In genomic region chrX:134683351-134683750, GRCh38 we compare ENCODE assay signal across 16 cellular contexts. TPM values are rescaled to one million over a fixed set of nuclear protein-coding genes. Genes with fewer than 3 reads are reported as not detected.
A peak's percentile ranks its signal among the peaks of the same experiment; 100 is the strongest.
DNase-seq lines count a peak whose midpoint lies in the region; ATAC-seq, FAIRE-seq and TF ChIP-seq lines count a peak whose summit lies in the region.
"Had no signal": no experiment of that assay in that cellular context is flagged by ENCODE, and none has a peak within 500 bp of the region (broad histone marks: within the 10 kb centered on the region; RNA-seq: fewer than 3 reads in every experiment).

No MANE protein-coding gene starts in this region.

- H3K4me1 ChIP-seq in astrocyte (ENCODE audit: insufficient read depth, low read length), result peaks cover 5% of the 10 kb centered on the region
- H3K4me1 ChIP-seq: BE2C had no signal

- no peak overlapping the region for H3K4me3 Mint-ChIP-seq in astrocyte (ENCODE audit: unreplicated experiment)
- no peak overlapping the region for H3K4me3 Mint-ChIP-seq in nephron
- no peak overlapping the region for H3K4me3 Mint-ChIP-seq in WTC11
- H3K4me3 Mint-ChIP-seq: CD4-positive, CD25-positive, alpha-beta regulatory T cell; CD8-positive, alpha-beta memory T cell had no signal

- no peak overlapping the region for H3K4me2 ChIP-seq in astrocyte (ENCODE audit: low read length)

- FAIRE-seq in astrocyte (lab: Jason Lieb, UNC), result peak; percentile 93
- FAIRE-seq: G401.6 had no signal

- no peaks in the 10 kb centered on the region for H3K79me2 ChIP-seq in astrocyte (ENCODE audit: insufficient read depth, low read length)

- ATAC-seq in WTC11, result no peak

- H3K9me3 Mint-ChIP-seq in astrocyte (ENCODE audit: unreplicated experiment) (no peaks in the 10 kb centered on the region), nephron (peaks cover 2% of the 10 kb centered on the region), WTC11 (no peaks in the 10 kb centered on the region)
- H3K9me3 Mint-ChIP-seq: CD8-positive, alpha-beta memory T cell had no signal

- CTCF ChIA-PET in WTC11 (lab: Charles Lee), result no interaction called here

- H4K20me1 ChIP-seq in astrocyte (ENCODE audit: insufficient read depth, low read length), result no peaks in the 10 kb centered on the region

- no peak overlapping the region for H3K9ac ChIP-seq in astrocyte (ENCODE audit: low read length)

- H3K27ac Mint-ChIP-seq in astrocyte (ENCODE audit: unreplicated experiment) (no peak overlapping the region), nephron (peak overlapping the region in 2 of 3 experiments; percentile 35 to 81), WTC11 (no peak overlapping the region)
- H3K27ac Mint-ChIP-seq: CD4-positive, CD25-positive, alpha-beta regulatory T cell; CD8-positive, alpha-beta memory T cell had no signal

- no peak overlapping the region for H2AFZ ChIP-seq in astrocyte (ENCODE audit: low read depth, low read length)

- H3K27ac ChIP-seq in astrocyte (ENCODE audit: low read depth, low read length), result no peak overlapping the region

- H3K36me3 Mint-ChIP-seq in astrocyte (ENCODE audit: low read depth, unreplicated experiment) (no peaks in the 10 kb centered on the region), nephron (ENCODE audit: low read depth) (no peaks in the 10 kb centered on the region), WTC11 (no peaks in the 10 kb centered on the region)
- H3K36me3 Mint-ChIP-seq: CD4-positive, CD25-positive, alpha-beta regulatory T cell; CD8-positive, alpha-beta memory T cell had no signal

- H3K36me3 ChIP-seq in astrocyte (ENCODE audit: insufficient read depth, low read length), result no peaks in the 10 kb centered on the region
- H3K36me3 ChIP-seq: BE2C had no signal

- no peak for TF ChIP-seq CTCF in astrocyte (IDR thresholded peaks at IDR 0.05; ENCODE audit: insufficient read depth, low read depth, low read length)
- TF ChIP-seq CTCF in nephron (IDR thresholded peaks at IDR 0.05; ENCODE audit: unreplicated experiment in 3 of 3), result no peak
- no peak for TF ChIP-seq CTCF in WTC11 (IDR thresholded peaks at IDR 0.05)

- no peaks in the 10 kb centered on the region for H3K27me3 ChIP-seq in astrocyte (ENCODE audit: insufficient read depth, low read length)
- H3K27me3 ChIP-seq: BE2C had no signal

- POLR2A ChIA-PET in WTC11 (lab: Charles Lee), result no interaction called here

- H3K9me3 ChIP-seq in astrocyte (ENCODE audit: insufficient read depth, low read depth, low read length), result no peaks in the 10 kb centered on the region
- H3K9me3 ChIP-seq: BE2C had no signal

- H3K4me1 Mint-ChIP-seq in astrocyte (ENCODE audit: low read depth, unreplicated experiment) (peaks cover 10% of the 10 kb centered on the region), nephron (peaks cover 51% of the 10 kb centered on the region), WTC11 (no peaks in the 10 kb centered on the region)
- H3K4me1 Mint-ChIP-seq: CD4-positive, CD25-positive, alpha-beta regulatory T cell; CD8-positive, alpha-beta memory T cell had no signal

- DNase-seq in SK-N-DZ (ENCODE audit: low spot score) (peak; percentile 40), astrocyte (ENCODE audit: low read depth) (no peak), WTC11 (ENCODE audit: low spot score) (no peak), DMS53 treated with DMSO at 0.1 percent for 48 hours (lab: John Stamatoyannopoulos, UW; ENCODE audit: unreplicated experiment) (no peak), NCI-H774 (lab: John Stamatoyannopoulos, UW) (no peak)
- DNase-seq: ACHN; BE2C; C1 segment of cervical spinal cord; CD4-positive, CD25-positive, alpha-beta regulatory T cell; CD8-positive, alpha-beta memory T cell; DMS 273 treated with DMSO at 0.1 percent for 48 hours; GOT3; H7 had no signal

- H3K27me3 Mint-ChIP-seq in astrocyte (ENCODE audit: low read depth, unreplicated experiment), result no peaks in the 10 kb centered on the region
- H3K27me3 Mint-ChIP-seq in nephron (ENCODE audit: low read depth), result no peaks in the 10 kb centered on the region
- H3K27me3 Mint-ChIP-seq in WTC11 (ENCODE audit: low read depth), result no peaks in the 10 kb centered on the region
- H3K27me3 Mint-ChIP-seq: CD4-positive, CD25-positive, alpha-beta regulatory T cell; CD8-positive, alpha-beta memory T cell had no signal

- no peak overlapping the region for H3K4me3 ChIP-seq in astrocyte (ENCODE audit: insufficient read depth, low read depth, low read length)

TF ChIP-seq in WTC11, 78 proteins besides CTCF, POLR2A, EP300 and RAD21:
- TF ChIP-seq ARID4B (CRISPR knock-in tag; IDR thresholded peaks at IDR 0.05; ENCODE audit: borderline replicate concordance) (no peak), TCF7 (CRISPR knock-in tag; IDR thresholded peaks at IDR 0.05; ENCODE audit: low read depth) (no peak), USF2 (CRISPR knock-in tag; IDR thresholded peaks at IDR 0.05) (no peak), NR1H2 (CRISPR knock-in tag; IDR thresholded peaks at IDR 0.05) (no peak), NR3C1 (CRISPR knock-in tag; conservative IDR thresholded peaks at IDR 0.05; ENCODE audit: low read depth) (no peak), TEAD4 (CRISPR knock-in tag; IDR thresholded peaks at IDR 0.05) (no peak), ZNF317 (CRISPR knock-in tag; IDR thresholded peaks at IDR 0.05; ENCODE audit: borderline replicate concordance, low read depth) (no peak), NFE2L1 (CRISPR knock-in tag; IDR thresholded peaks at IDR 0.05) (no peak), ZNF423 (CRISPR knock-in tag; IDR thresholded peaks at IDR 0.05) (no peak), PREB (CRISPR knock-in tag; IDR thresholded peaks at IDR 0.05; ENCODE audit: borderline replicate concordance) (no peak), TEAD1 (CRISPR knock-in tag; IDR thresholded peaks at IDR 0.05) (no peak), MYBL2 (CRISPR knock-in tag; IDR thresholded peaks at IDR 0.05) (no peak), ATF1 (CRISPR knock-in tag; IDR thresholded peaks at IDR 0.05) (no peak), FOXK1 (CRISPR knock-in tag; IDR thresholded peaks at IDR 0.05) (no peak)

RNA-seq across cellular contexts. Expression of gene PLAC1, which starts 25.1 kb away (rescaled TPM):
- polyA plus RNA-seq in SK-N-DZ (2014; cell fraction: cytosol; rRNA removed), result 4.8 and 6.7 TPM in 2 replicates
- polyA plus RNA-seq in SK-N-DZ (2014; cell fraction: nucleus; rRNA removed), result 1.0 and 2.4 TPM in 2 replicates
- 0.61 and 0.70 TPM in 2 replicates for total RNA-seq in astrocyte
- total RNA-seq in WTC11 (2021), result 0.27 to 1.8 TPM in 2 of 3 replicates, not detected in the other
- total RNA-seq: CD4-positive, CD25-positive, alpha-beta regulatory T cell; CD8-positive, alpha-beta memory T cell; HT-29 had no signal
- polyA plus RNA-seq: CD4-positive, CD25-positive, alpha-beta regulatory T cell; CD8-positive, alpha-beta memory T cell had no signal

Comparison
In these comparisons a context has a peak if more than half of its experiments do, and no peak if none do; other contexts are left out.
1. H3K27ac Mint-ChIP-seq: peak in nephron (2 of 3); none in astrocyte (single experiment) and WTC11 (single experiment).